ENCODE assay signal across 23 cellular contexts in genomic region chr6:40599580-40599979, GRCh38. TPM values are rescaled to one million over a fixed set of nuclear protein-coding genes. Genes with fewer than 3 reads are reported as not detected.
DNase-seq lines count a peak whose midpoint lies in the region; ATAC-seq, FAIRE-seq and TF ChIP-seq lines count a peak whose summit lies in the region.
"Had no signal": no experiment of that assay in that cellular context is flagged by ENCODE, and none has a peak within 500 bp of the region (broad histone marks: within the 10 kb centered on the region; RNA-seq: fewer than 3 reads in every experiment).

No MANE protein-coding gene starts in this region.

- no peaks in the 10 kb centered on the region for H3K4me1 ChIP-seq in right atrium auricular region
- H3K4me1 ChIP-seq in lower lobe of right lung: no peaks in the 10 kb centered on the region
- H3K4me1 ChIP-seq: ascending aorta, transverse colon had no signal

- no peak for DNase-seq in left cardiac atrium
- no peak for DNase-seq in right atrium auricular region (ENCODE audit: low spot score)
- DNase-seq in lower lobe of right lung: no peak
- DNase-seq in urothelium cell line (ENCODE audit: low spot score): peak; percentile 39
- DNase-seq in GM12892 (ENCODE audit: insufficient read length): no peak
- DNase-seq in DMS114 treated with DMSO at 0.1 percent for 48 hours (lab: John Stamatoyannopoulos, UW; ENCODE audit: unreplicated experiment): no peak
- no peak for DNase-seq in activated CD8-positive, alpha-beta memory T cell treated with anti-CD3 and anti-CD28 coated beads, Interleukin-2, amount 50 U/mL, for 4 hours
- DNase-seq: activated naive CD4-positive, alpha-beta T cell; activated T-cell treated with anti-CD3 and anti-CD28 coated beads for 4 hours; CD4-positive, alpha-beta memory T cell; DMS53; GOT3; MV-4-11; NCI-H2081 treated with DMSO at 0.1 percent for 48 hours; NCI-H510A treated with DMSO at 0.1 percent for 48 hours; SHP77; stimulated activated naive B cell treated with anti-CD40 and anti-IgM and Interleukin-4, amounts not matched to agents 10 μg/mL and 1 μg/mL and 100 μg/mL, for 72 hours; transverse colon had no signal

- no peaks in the 10 kb centered on the region for H3K36me3 ChIP-seq in right atrium auricular region
- H3K36me3 ChIP-seq in lower lobe of right lung: no peaks in the 10 kb centered on the region
- H3K36me3 ChIP-seq: ascending aorta, transverse colon had no signal

- H3K27ac ChIP-seq in right atrium auricular region (no peak overlapping the region), lower lobe of right lung (no peak overlapping the region)
- H3K27ac ChIP-seq: ascending aorta, transverse colon had no signal

- H3K27me3 ChIP-seq in right atrium auricular region: no peaks in the 10 kb centered on the region
- peaks cover 45% of the 10 kb centered on the region for H3K27me3 ChIP-seq in lower lobe of right lung (ENCODE audit: low read depth)
- H3K27me3 ChIP-seq: ascending aorta had no signal

- H3K9me3 ChIP-seq in right atrium auricular region: no peaks in the 10 kb centered on the region
- no peaks in the 10 kb centered on the region for H3K9me3 ChIP-seq in lower lobe of right lung
- H3K9me3 ChIP-seq: ascending aorta, transverse colon had no signal

- no peak for TF ChIP-seq POLR2A in GM12892 (IDR thresholded peaks at IDR 0.05; ENCODE audit: low read depth, low read length)

- intact Hi-C loops in left cardiac atrium (cut with DNase I): no loop called here
- intact Hi-C loops in lower lobe of right lung (cut with DNase I): no loop called here

- ATAC-seq in left cardiac atrium (peak; percentile 37 to 47), esophagus mucosa (peak; percentile 41), lower lobe of right lung (peak; percentile 36 to 59)
- ATAC-seq: stimulated activated naive B cell treated with anti-CD40 and anti-IgM and Interleukin-4, amounts not matched to agents 10 μg/mL and 1 μg/mL and 100 μg/mL, for 72 hours had no signal

- TF ChIP-seq CTCF in right atrium auricular region (IDR thresholded peaks at IDR 0.05): no peak
- TF ChIP-seq CTCF in lower lobe of right lung (IDR thresholded peaks at IDR 0.05): no peak

- H3K4me3 ChIP-seq in right atrium auricular region (no peak overlapping the region), lower lobe of right lung (no peak overlapping the region)
- H3K4me3 ChIP-seq: ascending aorta, transverse colon had no signal

- FAIRE-seq in urothelium cell line (lab: Jason Lieb, UNC): no peak
- FAIRE-seq in GM12892 (lab: Jason Lieb, UNC): no peak
- FAIRE-seq: frontal cortex had no signal

RNA-seq across cellular contexts. Expression of gene LRFN2, which starts 12.4 kb away (rescaled TPM):
- total RNA-seq in left cardiac atrium (not detected), right atrium auricular region (not detected), esophagus mucosa (0.32 TPM), lower lobe of right lung (not detected)
- polyA plus RNA-seq in GM12892 (2012; ENCODE audit: missing spikeins): not detected
- total RNA-seq: ascending aorta; CD4-positive, alpha-beta memory T cell; mesenteric fat pad had no signal
- polyA plus RNA-seq: IgD-negative memory B cell had no signal
